Comparison of ENCODE assay signal across 17 cellular contexts in genomic region chr10:97362310-97363033, GRCh38.
"Had no signal": no experiment of that assay in that cellular context is flagged by ENCODE, and none has a peak within 500 bp of the region (broad histone marks: within the 10 kb centered on the region; RNA-seq: fewer than 3 reads in every experiment).

No MANE protein-coding gene starts in this region.

- H3K27ac Mint-ChIP-seq: natural killer cell had no signal

- DNase-seq: activated CD8-positive, alpha-beta memory T cell treated with anti-CD3 and anti-CD28 coated beads for 24 hours; activated CD8-positive, alpha-beta memory T cell treated with anti-CD3 and anti-CD28 coated beads, Interleukin-2, amount 50 U/mL, for 48 hours; activated effector memory CD4-positive, alpha-beta T cell treated with Interleukin-2 at 50 U/mL for 16 hours; activated naive CD4-positive, alpha-beta T cell treated with anti-CD3 and anti-CD28 coated beads, Interleukin-2, amount 50 U/mL, for 16 hours; activated T-cell treated with anti-CD3 and anti-CD28 coated beads, Interleukin-2, amount 50 U/mL, for 48 hours; effector CD4-positive, alpha-beta T cell; mesendoderm; natural killer cell; stimulated activated naive CD4-positive, alpha-beta T cell; T-helper 1 cell; T1000; thyroid gland; uterus had no signal

- H3K36me3 Mint-ChIP-seq: natural killer cell had no signal

- H3K9me3 Mint-ChIP-seq: natural killer cell had no signal

- H3K4me1 Mint-ChIP-seq: natural killer cell had no signal

- H3K4me3 ChIP-seq: esophagus muscularis mucosa, gastroesophageal sphincter, thyroid gland, uterus had no signal

- H3K4me3 Mint-ChIP-seq: natural killer cell had no signal

- H3K36me3 ChIP-seq: uterus had no signal

- H3K4me1 ChIP-seq: gastroesophageal sphincter, parathyroid adenoma, thyroid gland, uterus had no signal

- H3K27me3 ChIP-seq: esophagus muscularis mucosa, gastroesophageal sphincter, thyroid gland, uterus had no signal

- ATAC-seq: gastroesophageal sphincter, sciatic nerve had no signal

- H3K9me3 ChIP-seq: esophagus muscularis mucosa, gastroesophageal sphincter, thyroid gland, uterus had no signal

- H3K27ac ChIP-seq: esophagus muscularis mucosa, gastroesophageal sphincter, parathyroid adenoma, thyroid gland, uterus had no signal
